Comparison of ENCODE assay signal across 10 cellular contexts in genomic region chr7:99098824-99099498, GRCh38. TPM values are rescaled to one million over a fixed set of nuclear protein-coding genes. Genes with fewer than 3 reads are reported as not detected.
A peak's percentile ranks its signal among the peaks of the same experiment; 100 is the strongest.
DNase-seq lines count a peak whose midpoint lies in the region; FAIRE-seq and TF ChIP-seq lines count a peak whose summit lies in the region.
"Had no signal": no experiment of that assay in that cellular context is flagged by ENCODE, and none has a peak within 500 bp of the region (broad histone marks: within the 10 kb centered on the region; RNA-seq: fewer than 3 reads in every experiment).

No MANE protein-coding gene starts in this region.

- H3K27ac Mint-ChIP-seq in immature natural killer cell = no peak overlapping the region
- H3K27ac Mint-ChIP-seq: activated naive CD8-positive, alpha-beta T cell had no signal

- H3K27me3 ChIP-seq in duodenal mucosa (ENCODE audit: control insufficient read depth in 1 of 2, insufficient read depth in 2 of 2, low read length in 2 of 2) = no peaks in the 10 kb centered on the region
- no peaks in the 10 kb centered on the region for H3K27me3 ChIP-seq in uterus

- no peak overlapping the region for H3K27ac ChIP-seq in duodenal mucosa (ENCODE audit: low read depth, low read length)
- H3K27ac ChIP-seq in uterus = peak overlapping the region; percentile 26 to 50
- H3K27ac ChIP-seq: lower lobe of right lung had no signal

- TF ChIP-seq CTCF in uterus (IDR thresholded peaks at IDR 0.05) = no peak

- H3K9ac ChIP-seq in duodenal mucosa (ENCODE audit: low read depth in 1 of 2, low read length in 2 of 2) = no peak overlapping the region

- peaks cover 0 to 3% (median 0%) of the 10 kb centered on the region in 6 donors for H3K9me3 Mint-ChIP-seq in immature natural killer cell

- H3K9me3 ChIP-seq in duodenal mucosa (ENCODE audit: control insufficient read depth in 1 of 2, low read length in 2 of 2) (no peaks in the 10 kb centered on the region), uterus (no peaks in the 10 kb centered on the region)

- no peak overlapping the region for H3K4me3 Mint-ChIP-seq in immature natural killer cell
- H3K4me3 Mint-ChIP-seq: activated naive CD8-positive, alpha-beta T cell had no signal

- no peak for FAIRE-seq in GM12892 (lab: Jason Lieb, UNC)

- intact Hi-C loops in uterus (cut with DNase I; ENCODE audit: low total_unique reads) = no loop called here

- H3K4me1 Mint-ChIP-seq in immature natural killer cell = peaks cover 37 to 71% of the 10 kb centered on the region in 2 donors

- H3K36me3 ChIP-seq in duodenal mucosa (ENCODE audit: control insufficient read depth in 1 of 2, insufficient read depth in 2 of 2, low read length in 2 of 2) (no peaks in the 10 kb centered on the region), uterus (no peaks in the 10 kb centered on the region)
- H3K36me3 ChIP-seq: lower lobe of right lung had no signal

- DNase-seq in HuH-7 (ENCODE audit: low spot score) = peak; percentile 41
- DNase-seq in left kidney (ENCODE audit: low read depth, low spot score) = peak; percentile 32
- no peak for DNase-seq in uterus
- no peak for DNase-seq in immature natural killer cell
- DNase-seq in OCI-M1 (lab: John Stamatoyannopoulos, UW) = no peak
- DNase-seq in GM12892 (ENCODE audit: insufficient read length) = no peak
- DNase-seq: lower lobe of right lung, MM.1S had no signal

- H3K4me3 ChIP-seq in duodenal mucosa (ENCODE audit: low read depth in 1 of 2, low read length in 2 of 2) (peak overlapping the region; percentile 29 to 30), uterus (no peak overlapping the region)
- H3K4me3 ChIP-seq: lower lobe of right lung had no signal

- peaks cover 0 to 1% (median 0%) of the 10 kb centered on the region in 3 donors for H3K27me3 Mint-ChIP-seq in immature natural killer cell (ENCODE audit: low read depth in 3 of 3)
- H3K27me3 Mint-ChIP-seq: activated naive CD8-positive, alpha-beta T cell had no signal

- H3K4me1 ChIP-seq in duodenal mucosa (ENCODE audit: control insufficient read depth in 1 of 2, insufficient read depth in 2 of 2, low read length in 2 of 2) = peaks cover 14 to 16% of the 10 kb centered on the region in 2 donors
- H3K4me1 ChIP-seq in uterus = no peaks in the 10 kb centered on the region

- peaks cover 16 to 20% (median 16%) of the 10 kb centered on the region in 3 donors for H3K36me3 Mint-ChIP-seq in immature natural killer cell

- TF ChIP-seq POLR2A in uterus (IDR thresholded peaks at IDR 0.05) = no peak
- TF ChIP-seq POLR2A in GM12892 (IDR thresholded peaks at IDR 0.05; ENCODE audit: low read depth, low read length) = no peak

RNA-seq across cellular contexts. Expression of gene SMURF1, which starts 44.9 kb away (rescaled TPM):
- 10 to 100 TPM; 14.4 to 39.5 (median 26.2) TPM for total RNA-seq in uterus
- 1 to 10 TPM in 2 of 3 donors, under 1 TPM in 1; 0.93 to 2.0 (median 1.2) TPM for polyA plus RNA-seq in immature natural killer cell
- polyA plus RNA-seq in GM12892 (2012; ENCODE audit: missing spikeins) = 4.2 TPM

Comparison
In these comparisons a context has a peak if more than half of its experiments do, and no peak if none do; other contexts are left out.
1. DNase-seq: peak in HuH-7 (single experiment) and left kidney (single experiment); none in uterus (0 of 2), immature natural killer cell (0 of 3), OCI-M1 (single experiment) and GM12892 (single experiment).
2. H3K4me3 ChIP-seq: peak in duodenal mucosa (2 of 2); none in uterus (0 of 2).